15 cellular contexts compared by ENCODE assay signal in genomic region chr9:15246688-15247087, GRCh38.
A peak's percentile ranks its signal among the peaks of the same experiment; 100 is the strongest.
DNase-seq lines count a peak whose midpoint lies in the region; TF ChIP-seq lines count a peak whose summit lies in the region.
"Had no signal": no experiment of that assay in that cellular context is flagged by ENCODE, and none has a peak within 500 bp of the region (broad histone marks: within the 10 kb centered on the region; RNA-seq: fewer than 3 reads in every experiment).

No MANE protein-coding gene starts in this region.

- TF ChIP-seq CTCF in uterus (IDR thresholded peaks at IDR 0.05) = no peak

- H3K36me3 Mint-ChIP-seq in activated naive CD4-positive, alpha-beta T cell treated with anti-CD3 and anti-CD28 coated beads for 36 hours (ENCODE audit: low read depth) = peaks cover 13% of the 10 kb centered on the region
- peaks cover 2% of the 10 kb centered on the region for H3K36me3 Mint-ChIP-seq in activated naive CD4-positive, alpha-beta T cell treated with anti-CD3 and anti-CD28 coated beads, Interleukin-2, amount 10 ng/mL, durations not matched to agents 7 days and 5 days

- no peak for TF ChIP-seq POLR2A in uterus (IDR thresholded peaks at IDR 0.05)

- no peak overlapping the region for H3K4me3 Mint-ChIP-seq in activated naive CD4-positive, alpha-beta T cell treated with anti-CD3 and anti-CD28 coated beads for 36 hours
- H3K4me3 Mint-ChIP-seq in activated naive CD4-positive, alpha-beta T cell treated with anti-CD3 and anti-CD28 coated beads, Interleukin-2, amount 10 ng/mL, durations not matched to agents 7 days and 5 days = no peak overlapping the region
- H3K4me3 Mint-ChIP-seq: IgD-negative memory B cell, neural crest cell had no signal

- peaks cover 54% of the 10 kb centered on the region for H3K4me1 Mint-ChIP-seq in activated naive CD4-positive, alpha-beta T cell treated with anti-CD3 and anti-CD28 coated beads for 36 hours (ENCODE audit: low read depth)
- H3K4me1 Mint-ChIP-seq in activated naive CD4-positive, alpha-beta T cell treated with anti-CD3 and anti-CD28 coated beads, Interleukin-2, amount 10 ng/mL, durations not matched to agents 7 days and 5 days = peaks cover 3% of the 10 kb centered on the region
- H3K4me1 Mint-ChIP-seq: IgD-negative memory B cell had no signal

- CTCF ChIA-PET in activated naive CD4-positive, alpha-beta T cell treated with anti-CD3 and anti-CD28 coated beads for 36 hours (lab: Charles Lee) = interaction anchor here (1.5 kb wide), 1 partner anchor 15 kb away, joined by 7 read pairs; no protein-coding TSS in a partner anchor
- CTCF ChIA-PET in activated naive CD4-positive, alpha-beta T cell treated with anti-CD3 and anti-CD28 coated beads, Interleukin-2, amount 10 ng/mL, durations not matched to agents 7 days and 5 days (lab: Charles Lee) = no interaction called here

- H3K36me3 ChIP-seq in uterus = no peaks in the 10 kb centered on the region
- H3K36me3 ChIP-seq: stomach had no signal

- no peak overlapping the region for H3K27ac ChIP-seq in uterus
- H3K27ac ChIP-seq: stomach had no signal

- H3K27me3 ChIP-seq in uterus = no peaks in the 10 kb centered on the region
- H3K27me3 ChIP-seq: stomach had no signal

- no peaks in the 10 kb centered on the region for H3K9me3 Mint-ChIP-seq in activated naive CD4-positive, alpha-beta T cell treated with anti-CD3 and anti-CD28 coated beads for 36 hours
- H3K9me3 Mint-ChIP-seq in activated naive CD4-positive, alpha-beta T cell treated with anti-CD3 and anti-CD28 coated beads, Interleukin-2, amount 10 ng/mL, durations not matched to agents 7 days and 5 days = no peaks in the 10 kb centered on the region
- H3K9me3 Mint-ChIP-seq: IgD-negative memory B cell, neural crest cell had no signal

- H3K27ac Mint-ChIP-seq in activated naive CD4-positive, alpha-beta T cell treated with anti-CD3 and anti-CD28 coated beads for 36 hours = no peak overlapping the region
- H3K27ac Mint-ChIP-seq in activated naive CD4-positive, alpha-beta T cell treated with anti-CD3 and anti-CD28 coated beads, Interleukin-2, amount 10 ng/mL, durations not matched to agents 7 days and 5 days = no peak overlapping the region
- H3K27ac Mint-ChIP-seq: IgD-negative memory B cell had no signal

- peak; percentile 14 for DNase-seq in activated naive CD4-positive, alpha-beta T cell treated with anti-CD3 and anti-CD28 coated beads for 36 hours
- no peak for DNase-seq in activated naive CD4-positive, alpha-beta T cell treated with anti-CD3 and anti-CD28 coated beads, Interleukin-2, amount 10 ng/mL, durations not matched to agents 7 days and 5 days
- DNase-seq in M059J (ENCODE audit: low read depth) (peak; percentile 65), dermis microvascular lymphatic vessel endothelial cell (ENCODE audit: low read depth in 2 of 2) (peak; percentile 73 to 80), renal cortical epithelial cell (ENCODE audit: low read depth) (peak; percentile 84), occipital lobe (lab: John Stamatoyannopoulos, UW) (no peak), uterus (no peak), nucleus accumbens (lab: John Stamatoyannopoulos, UW) (no peak)
- DNase-seq: foreskin melanocyte, NCI-H1105, NCI-H345, stomach had no signal

- H3K9me3 ChIP-seq in uterus = no peaks in the 10 kb centered on the region
- H3K9me3 ChIP-seq: stomach had no signal

- peaks cover 0 to 3% of the 10 kb centered on the region in 2 donors for H3K4me1 ChIP-seq in uterus

- no peak overlapping the region for H3K4me3 ChIP-seq in uterus
- H3K4me3 ChIP-seq: lung, stomach had no signal

- H3K27me3 Mint-ChIP-seq in activated naive CD4-positive, alpha-beta T cell treated with anti-CD3 and anti-CD28 coated beads for 36 hours (ENCODE audit: low read depth) = no peaks in the 10 kb centered on the region
- H3K27me3 Mint-ChIP-seq in activated naive CD4-positive, alpha-beta T cell treated with anti-CD3 and anti-CD28 coated beads, Interleukin-2, amount 10 ng/mL, durations not matched to agents 7 days and 5 days = no peaks in the 10 kb centered on the region
- H3K27me3 Mint-ChIP-seq: IgD-negative memory B cell had no signal

- intact Hi-C loops in activated naive CD4-positive, alpha-beta T cell treated with anti-CD3 and anti-CD28 coated beads for 36 hours (cut with micrococcal nuclease) = no loop called here
- intact Hi-C loops in uterus (cut with DNase I; ENCODE audit: low total_unique reads) = no loop called here

Comparison
In these comparisons a context has a peak if more than half of its experiments do, and no peak if none do; other contexts are left out.
1. DNase-seq: peak in activated naive CD4-positive, alpha-beta T cell treated with anti-CD3 and anti-CD28 coated beads for 36 hours (single experiment), M059J (single experiment), dermis microvascular lymphatic vessel endothelial cell (2 of 2) and renal cortical epithelial cell (single experiment); none in activated naive CD4-positive, alpha-beta T cell treated with anti-CD3 and anti-CD28 coated beads, Interleukin-2, amount 10 ng/mL, durations not matched to agents 7 days and 5 days (single experiment), occipital lobe (single experiment), uterus (0 of 2) and nucleus accumbens (0 of 56).